ENCODE assay signal across 28 cellular contexts in genomic region chr18:50350699-50351098, GRCh38.
"Had no signal": no experiment of that assay in that cellular context is flagged by ENCODE, and none has a peak within 500 bp of the region (broad histone marks: within the 10 kb centered on the region; RNA-seq: fewer than 3 reads in every experiment).

No MANE protein-coding gene starts in this region.

- H3K4me1 Mint-ChIP-seq: naive B cell; naive thymus-derived CD8-positive, alpha-beta T cell; stimulated activated memory B cell treated with anti-CD40 and anti-IgM and Interleukin-4, amounts not matched to agents 10 μg/mL and 1 μg/mL and 100 μg/mL, for 72 hours; stimulated activated naive CD8-positive, alpha-beta T cell treated with anti-CD3 and anti-CD28 coated beads, Interleukin-15, amount 100 ng/mL, for 72 hours had no signal

- H3K9me3 ChIP-seq: ovary, psoas muscle, right lobe of liver, sigmoid colon, suprapubic skin, testis, tibial artery, upper lobe of left lung, uterus had no signal

- DNase-seq: naive B cell; naive thymus-derived CD8-positive, alpha-beta T cell; occipital lobe; ovary; posterior cingulate gyrus; psoas muscle; right cardiac atrium; right lobe of liver; sigmoid colon; small intestine; stimulated activated CD4-positive, alpha-beta T cell treated with anti-CD3 and anti-CD28 coated beads, Interleukin-1b, Interleukin-23, amount 100 ng/mL, for 48 hours; stimulated activated CD4-positive, alpha-beta T cell treated with anti-CD3 and anti-CD28 coated beads, Interleukin-4, amount 100 ng/mL, for 1 hour; stimulated activated CD4-positive, alpha-beta T cell treated with anti-CD3 and anti-CD28 coated beads, Interleukin-4, amount 100 ng/mL, for 4 hours; stimulated activated CD8-positive, alpha-beta memory T cell treated with anti-CD3 and anti-CD28 coated beads, Interleukin-4, amount 100 ng/mL, for 48 hours; stimulated activated naive CD4-positive, alpha-beta T cell; stimulated activated naive CD8-positive, alpha-beta T cell treated with anti-CD3 and anti-CD28 coated beads, Interleukin-15, amount 100 ng/mL, for 72 hours; substantia nigra; testis; tibial artery; trophoblast cell; upper lobe of left lung; uterus had no signal

- H3K27me3 ChIP-seq: ovary, right lobe of liver, sigmoid colon, suprapubic skin, testis, uterus had no signal

- H3K4me3 ChIP-seq: neural progenitor cell, ovary, psoas muscle, right lobe of liver, sigmoid colon, suprapubic skin, testis, tibial artery, upper lobe of left lung, uterus had no signal

- H3K36me3 Mint-ChIP-seq: naive B cell; naive thymus-derived CD8-positive, alpha-beta T cell; natural killer cell treated with Interleukin-12 subunit alpha and Interleukin-12 subunit beta and Interleukin-15 and Interleukin-18, amount 100 ng/mL, for 72 hours; neural progenitor cell; stimulated activated memory B cell treated with anti-CD40 and anti-IgM and Interleukin-4, amounts not matched to agents 10 μg/mL and 1 μg/mL and 100 μg/mL, for 72 hours had no signal

- H3K9me3 Mint-ChIP-seq: natural killer cell treated with Interleukin-12 subunit alpha and Interleukin-12 subunit beta and Interleukin-15 and Interleukin-18, amount 100 ng/mL, for 72 hours; neural progenitor cell; stimulated activated memory B cell treated with anti-CD40 and anti-IgM and Interleukin-4, amounts not matched to agents 10 μg/mL and 1 μg/mL and 100 μg/mL, for 72 hours; stimulated activated naive CD8-positive, alpha-beta T cell treated with anti-CD3 and anti-CD28 coated beads, Interleukin-15, amount 100 ng/mL, for 72 hours had no signal

- H3K4me1 ChIP-seq: neural progenitor cell, psoas muscle, right lobe of liver, sigmoid colon, suprapubic skin, testis, tibial artery, upper lobe of left lung, uterus had no signal

- H3K27ac ChIP-seq: neural progenitor cell, ovary, parathyroid adenoma, psoas muscle, right lobe of liver, sigmoid colon, suprapubic skin, testis, tibial artery, upper lobe of left lung, uterus had no signal

- H3K27ac Mint-ChIP-seq: naive B cell; naive thymus-derived CD8-positive, alpha-beta T cell; natural killer cell treated with Interleukin-12 subunit alpha and Interleukin-12 subunit beta and Interleukin-15 and Interleukin-18, amount 100 ng/mL, for 72 hours; neural progenitor cell; progenitor cell of endocrine pancreas; stimulated activated memory B cell treated with anti-CD40 and anti-IgM and Interleukin-4, amounts not matched to agents 10 μg/mL and 1 μg/mL and 100 μg/mL, for 72 hours; stimulated activated naive CD8-positive, alpha-beta T cell treated with anti-CD3 and anti-CD28 coated beads, Interleukin-15, amount 100 ng/mL, for 72 hours had no signal

- H3K27me3 Mint-ChIP-seq: progenitor cell of endocrine pancreas had no signal

- H3K4me3 Mint-ChIP-seq: naive B cell; naive thymus-derived CD8-positive, alpha-beta T cell; natural killer cell treated with Interleukin-12 subunit alpha and Interleukin-12 subunit beta and Interleukin-15 and Interleukin-18, amount 100 ng/mL, for 72 hours; neural progenitor cell; stimulated activated memory B cell treated with anti-CD40 and anti-IgM and Interleukin-4, amounts not matched to agents 10 μg/mL and 1 μg/mL and 100 μg/mL, for 72 hours; stimulated activated naive CD8-positive, alpha-beta T cell treated with anti-CD3 and anti-CD28 coated beads, Interleukin-15, amount 100 ng/mL, for 72 hours had no signal

- H3K36me3 ChIP-seq: neural progenitor cell, ovary, right lobe of liver, sigmoid colon, suprapubic skin, tibial artery, upper lobe of left lung, uterus had no signal

- ATAC-seq: naive thymus-derived CD8-positive, alpha-beta T cell; natural killer cell treated with Interleukin-12 subunit alpha and Interleukin-12 subunit beta and Interleukin-15 and Interleukin-18, amount 100 ng/mL, for 72 hours; psoas muscle; right cardiac atrium; right lobe of liver; stimulated activated memory B cell treated with anti-CD40 and anti-IgM and Interleukin-4, amounts not matched to agents 10 μg/mL and 1 μg/mL and 100 μg/mL, for 72 hours; stimulated activated naive CD8-positive, alpha-beta T cell treated with anti-CD3 and anti-CD28 coated beads, Interleukin-15, amount 100 ng/mL, for 72 hours had no signal
